Comparison of ENCODE assay signal across 33 cellular contexts in genomic region chr6:108535079-108535742, GRCh38.
"Had no signal": no experiment of that assay in that cellular context is flagged by ENCODE, and none has a peak within 500 bp of the region (broad histone marks: within the 10 kb centered on the region; RNA-seq: fewer than 3 reads in every experiment).

No MANE protein-coding gene starts in this region.

- DNase-seq: heart left ventricle; hypothalamus; immature natural killer cell; kidney; left colon; left ventricle myocardium inferior; midbrain; mucosa of descending colon; naive thymus-derived CD8-positive, alpha-beta T cell; occipital lobe; stimulated activated CD4-positive, alpha-beta T cell treated with anti-CD3 and anti-CD28 coated beads, Interleukin-12 subunit alpha, Interleukin-12 subunit beta, amount 100 ng/mL, for 4 hours; stimulated activated CD4-positive, alpha-beta T cell treated with anti-CD3 and anti-CD28 coated beads, Interleukin-15, amount 100 ng/mL, for 24 hours; stimulated activated CD4-positive, alpha-beta T cell treated with anti-CD3 and anti-CD28 coated beads, Interleukin-2, amount 100 ng/mL, for 24 hours; stimulated activated CD4-positive, alpha-beta T cell treated with anti-CD3 and anti-CD28 coated beads, Interleukin-4, amount 100 ng/mL, for 1 hour; stimulated activated naive CD4-positive, alpha-beta T cell; tibial artery; trophoblast cell; upper lobe of right lung had no signal

- H3K9ac ChIP-seq: neural progenitor cell, parathyroid adenoma had no signal

- H3K27ac Mint-ChIP-seq: immature natural killer cell; memory B cell; naive thymus-derived CD8-positive, alpha-beta T cell; nephron; neural progenitor cell; progenitor cell of endocrine pancreas; stimulated activated naive CD8-positive, alpha-beta T cell treated with anti-CD3 and anti-CD28 coated beads, Interleukin-15, Interleukin-2, amounts not matched to agents 100 ng/mL and 50 ng/mL, for 24 hours had no signal

- H3K27me3 ChIP-seq: heart left ventricle, neural progenitor cell, neutrophil, right atrium auricular region, suprapubic skin, tibial artery, upper lobe of right lung had no signal

- H3K4me1 ChIP-seq: left ventricle myocardium inferior, neural progenitor cell, parathyroid adenoma, right atrium auricular region, suprapubic skin, tibial artery, upper lobe of right lung had no signal

- H2AFZ ChIP-seq: neural progenitor cell, parathyroid adenoma had no signal

- FAIRE-seq: islet of Langerhans, kidney, urothelium cell line had no signal

- H3K36me3 ChIP-seq: heart left ventricle, left ventricle myocardium inferior, neural progenitor cell, neutrophil, right atrium auricular region, suprapubic skin, thoracic aorta, tibial artery, upper lobe of right lung had no signal

- H3K36me3 Mint-ChIP-seq: memory B cell, neural progenitor cell had no signal

- H3K4me3 ChIP-seq: heart left ventricle, left ventricle myocardium inferior, lung, mucosa of descending colon, neural progenitor cell, right atrium auricular region, skin epidermis, suprapubic skin, thoracic aorta, tibial artery, upper lobe of right lung had no signal

- H3K4me1 Mint-ChIP-seq: immature natural killer cell; naive thymus-derived CD8-positive, alpha-beta T cell; nephron had no signal

- H3K27ac ChIP-seq: heart left ventricle, left ventricle myocardium inferior, neural progenitor cell, neutrophil, parathyroid adenoma, right atrium auricular region, skin epidermis, suprapubic skin, thoracic aorta, tibial artery, upper lobe of right lung had no signal

- H3K79me2 ChIP-seq: parathyroid adenoma had no signal

- H3K9me3 ChIP-seq: mucosa of descending colon, neutrophil, suprapubic skin, tibial artery, upper lobe of right lung had no signal

- H3K9me3 Mint-ChIP-seq: immature natural killer cell, memory B cell, nephron had no signal

- H3K4me2 ChIP-seq: neural progenitor cell had no signal

- H3K4me3 Mint-ChIP-seq: immature natural killer cell; memory B cell; naive thymus-derived CD8-positive, alpha-beta T cell; nephron; neural progenitor cell; stimulated activated naive CD8-positive, alpha-beta T cell treated with anti-CD3 and anti-CD28 coated beads, Interleukin-15, Interleukin-2, amounts not matched to agents 100 ng/mL and 50 ng/mL, for 24 hours had no signal

- ATAC-seq: left colon; mucosa of descending colon; naive thymus-derived CD8-positive, alpha-beta T cell; sciatic nerve; upper lobe of right lung had no signal
